ENCODE assay signal across 1 cellular context in the genomic region with DNA sequence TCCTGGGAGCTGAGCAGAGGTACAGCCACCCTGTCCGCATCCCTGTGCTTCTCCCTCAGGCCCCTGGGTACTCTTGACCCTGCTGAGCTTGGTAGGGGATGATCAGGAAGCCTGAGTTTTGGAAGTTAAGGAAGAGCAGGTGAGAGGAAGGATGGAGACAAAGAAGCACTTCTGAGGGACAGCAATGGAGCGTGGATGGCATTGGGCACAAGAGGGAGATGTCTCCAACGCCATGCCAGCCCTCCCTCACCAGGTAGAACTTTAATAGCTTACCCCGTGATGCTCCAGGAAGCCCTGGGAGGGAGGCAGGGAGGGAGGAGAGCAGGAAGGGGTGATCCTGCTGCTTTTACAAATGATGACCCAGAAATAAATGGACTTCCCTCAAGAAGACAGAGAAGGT.
TF ChIP-seq lines count a peak whose summit lies in the region.

No MANE protein-coding gene starts in this region.

TF ChIP-seq in SK-N-SH, 30 proteins besides CTCF, POLR2A, EP300 and RAD21 (continued from another document):
- TF ChIP-seq, protein P1, sequence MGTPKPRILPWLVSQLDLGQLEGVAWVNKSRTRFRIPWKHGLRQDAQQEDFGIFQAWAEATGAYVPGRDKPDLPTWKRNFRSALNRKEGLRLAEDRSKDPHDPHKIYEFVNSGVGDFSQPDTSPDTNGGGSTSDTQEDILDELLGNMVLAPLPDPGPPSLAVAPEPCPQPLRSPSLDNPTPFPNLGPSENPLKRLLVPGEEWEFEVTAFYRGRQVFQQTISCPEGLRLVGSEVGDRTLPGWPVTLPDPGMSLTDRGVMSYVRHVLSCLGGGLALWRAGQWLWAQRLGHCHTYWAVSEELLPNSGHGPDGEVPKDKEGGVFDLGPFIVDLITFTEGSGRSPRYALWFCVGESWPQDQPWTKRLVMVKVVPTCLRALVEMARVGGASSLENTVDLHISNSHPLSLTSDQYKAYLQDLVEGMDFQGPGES (IDR thresholded peaks at IDR 0.05; ENCODE audit: low read depth, low read length), result no peak
- TF ChIP-seq EZH2phosphoT487 (IDR thresholded peaks at IDR 0.05; ENCODE audit: borderline replicate concordance, low read depth) (no peak), GABPA (IDR thresholded peaks at IDR 0.05; ENCODE audit: low read depth) (no peak), ZBTB33 (IDR thresholded peaks at IDR 0.05; ENCODE audit: borderline replicate concordance, low read depth) (no peak), MXI1 (IDR thresholded peaks at IDR 0.05; ENCODE audit: low read depth, low read length) (no peak)
